Comparison of ENCODE assay signal across 23 cellular contexts in genomic region chr7:22343612-22344011, GRCh38. TPM values are rescaled to one million over a fixed set of nuclear protein-coding genes. Genes with fewer than 3 reads are reported as not detected.
DNase-seq lines count a peak whose midpoint lies in the region; ATAC-seq, FAIRE-seq and TF ChIP-seq lines count a peak whose summit lies in the region.
"Had no signal": no experiment of that assay in that cellular context is flagged by ENCODE, and none has a peak within 500 bp of the region (broad histone marks: within the 10 kb centered on the region; RNA-seq: fewer than 3 reads in every experiment).

No MANE protein-coding gene starts in this region.

- H3K4me1 Mint-ChIP-seq in activated CD4-positive, alpha-beta memory T cell treated with anti-CD3 and anti-CD28 coated beads, Interleukin-2, amount 10 ng/mL, durations not matched to agents 7 days and 5 days: no peaks in the 10 kb centered on the region

- no peak for TF ChIP-seq RAD21 in liver (IDR thresholded peaks at IDR 0.05)
- no peak for TF ChIP-seq RAD21 in HepG2 (CRISPR knock-in tag; IDR thresholded peaks at IDR 0.05)

- in situ Hi-C loops in HepG2 (cut with HindIII; ENCODE audit: extremely low pct_ligation_motif_present, low pct_unique_long_range_greater_than_20kb): no loop called here

- 45% methylated on average over 7 of the region's 7 CpGs for WGBS in liver
- 98% methylated on average over 7 of the region's 7 CpGs for WGBS in HepG2 (ENCODE audit: low lambda C conversion rate)

- H3K27ac ChIP-seq in liver (ENCODE audit: low read depth in 1 of 2, low read length in 2 of 2): peak overlapping the region; percentile 72 to 92
- no peak overlapping the region for H3K27ac ChIP-seq in HepG2 (ENCODE audit: extremely low read length, insufficient read depth, low read length)
- H3K27ac ChIP-seq: 22Rv1; A549; BLaER1 treated with 17β-estradiol and CSF1 and Interleukin-3, amounts not matched to agents 10 nM and 100 nM; C4-2B had no signal

- no peak overlapping the region for H3K4me3 ChIP-seq in liver (ENCODE audit: low read depth in 1 of 3, low read length in 3 of 3)
- H3K4me3 ChIP-seq in HepG2 (replicated peaks in 1 of 3; ENCODE audit: insufficient read depth in 1 of 3, low read depth in 2 of 3, low read length in 3 of 3): no peak overlapping the region
- H3K4me3 ChIP-seq: A549; BLaER1 treated with 17β-estradiol and CSF1 and Interleukin-3, amounts not matched to agents 10 nM and 100 nM; GM12878 had no signal

- H3K4me2 ChIP-seq in HepG2 (ENCODE audit: low read depth, low read length): no peak overlapping the region
- H3K4me2 ChIP-seq: A549; BLaER1 treated with 17β-estradiol and CSF1 and Interleukin-3, amounts not matched to agents 10 nM and 100 nM had no signal

- FAIRE-seq in HepG2 (lab: Jason Lieb, UNC): no peak
- FAIRE-seq: A549, D721Med, GM12878, GM12892, GM18507 had no signal

- ATAC-seq in HepG2 (no peak), left lobe of liver (peak; percentile 41)
- ATAC-seq: A549; CD8-positive, alpha-beta T cell had no signal

- no peak for TF ChIP-seq EP300 in HepG2 (IDR thresholded peaks at IDR 0.05; ENCODE audit: low read depth in 2 of 2, low read length in 2 of 2)
- no peak for TF ChIP-seq EP300 in HepG2 (CRISPR knock-in tag; IDR thresholded peaks at IDR 0.05; ENCODE audit: borderline replicate concordance)

- no peak overlapping the region for H3K4me3 Mint-ChIP-seq in activated CD4-positive, alpha-beta memory T cell treated with anti-CD3 and anti-CD28 coated beads, Interleukin-2, amount 10 ng/mL, durations not matched to agents 7 days and 5 days
- H3K4me3 Mint-ChIP-seq: B cell; CD4-positive, alpha-beta T cell; CD8-positive, alpha-beta T cell had no signal

- POLR2A ChIA-PET in HepG2 (lab: Yijun Ruan, JAX): no interaction called here
- POLR2A ChIA-PET in activated CD4-positive, alpha-beta memory T cell treated with anti-CD3 and anti-CD28 coated beads, Interleukin-2, amount 10 ng/mL, durations not matched to agents 7 days and 5 days (lab: Charles Lee): no interaction called here

- H3K27me3 ChIP-seq in liver (ENCODE audit: control insufficient read depth in 4 of 4, insufficient read depth in 4 of 4, low read length in 3 of 4): no peaks in the 10 kb centered on the region
- H3K27me3 ChIP-seq in HepG2 (ENCODE audit: control insufficient read depth in 1 of 2, insufficient read depth in 2 of 2, low read length in 2 of 2): no peaks in the 10 kb centered on the region
- H3K27me3 ChIP-seq: BLaER1 treated with 17β-estradiol and CSF1 and Interleukin-3, amounts not matched to agents 10 nM and 100 nM had no signal

- no peak for TF ChIP-seq POLR2A in HepG2 (IDR thresholded peaks at IDR 0.05; ENCODE audit: insufficient read depth in 1 of 2, low read depth in 2 of 2, low read length in 2 of 2)

- peaks cover 0 to 2% (median 0%) of the 10 kb centered on the region in 4 donors for H3K9me3 ChIP-seq in liver (ENCODE audit: control insufficient read depth in 4 of 4, low read length in 3 of 4)
- H3K9me3 ChIP-seq in HepG2 (ENCODE audit: low read length): no peaks in the 10 kb centered on the region
- H3K9me3 ChIP-seq: A549, Caco-2 had no signal

- H3K36me3 Mint-ChIP-seq in activated CD4-positive, alpha-beta memory T cell treated with anti-CD3 and anti-CD28 coated beads, Interleukin-2, amount 10 ng/mL, durations not matched to agents 7 days and 5 days (ENCODE audit: low read depth): no peaks in the 10 kb centered on the region
- H3K36me3 Mint-ChIP-seq: CD8-positive, alpha-beta T cell had no signal

- intact Hi-C loops in HepG2 (cut with micrococcal nuclease; ENCODE audit: unreplicated experiment): no loop called here
- intact Hi-C loops in head of caudate nucleus (cut with DNase I): no loop called here

- H3K9ac ChIP-seq in liver (ENCODE audit: low read depth in 1 of 2, low read length in 2 of 2): no peak overlapping the region
- H3K9ac ChIP-seq in HepG2 (ENCODE audit: insufficient read depth, low read depth, low read length): no peak overlapping the region
- H3K9ac ChIP-seq: BLaER1 treated with 17β-estradiol and CSF1 and Interleukin-3, amounts not matched to agents 10 nM and 100 nM had no signal

- no peak overlapping the region for H3K27ac Mint-ChIP-seq in activated CD4-positive, alpha-beta memory T cell treated with anti-CD3 and anti-CD28 coated beads, Interleukin-2, amount 10 ng/mL, durations not matched to agents 7 days and 5 days
- H3K27ac Mint-ChIP-seq: B cell; CD4-positive, alpha-beta T cell; CD8-positive, alpha-beta T cell had no signal

- no peak overlapping the region for H2AFZ ChIP-seq in HepG2 (ENCODE audit: low read length)

- CTCF ChIA-PET in HepG2 (lab: Yijun Ruan, JAX; ENCODE audit: low intra/inter-chr PET ratio, low total read pairs): no interaction called here
- CTCF ChIA-PET in activated CD4-positive, alpha-beta memory T cell treated with anti-CD3 and anti-CD28 coated beads, Interleukin-2, amount 10 ng/mL, durations not matched to agents 7 days and 5 days (lab: Charles Lee): no interaction called here

- BruUV-seq in HepG2 (replicated peaks; lab: Mats Ljungman, UMichigan): no TSS peak

- H3K36me3 ChIP-seq in liver (ENCODE audit: control insufficient read depth in 4 of 4, insufficient read depth in 3 of 4, low read depth in 1 of 4, low read length in 3 of 4) (no peaks in the 10 kb centered on the region), HepG2 (replicated peaks in 1 of 2; ENCODE audit: control insufficient read depth in 1 of 2, insufficient read depth in 2 of 2, low read length in 2 of 2) (peaks cover 3 to 25% of the 10 kb centered on the region in 2 experiments; a peak in 4 of 5 replicates)

- DNase-seq in HepG2 (ENCODE audit: low spot score) (no peak), left lobe of liver (ENCODE audit: low spot score) (no peak), head of caudate nucleus (no peak)
- DNase-seq in activated CD4-positive, alpha-beta memory T cell treated with anti-CD3 and anti-CD28 coated beads, Interleukin-2, amount 10 ng/mL, durations not matched to agents 7 days and 5 days: no peak
- DNase-seq: AML-193; Caco-2; Calu3; CD4-positive, alpha-beta T cell; CD8-positive, alpha-beta T cell; DMS79 treated with DMSO at 0.1 percent for 48 hours; EL; GDM1 had no signal

- TF ChIP-seq CTCF in liver (IDR thresholded peaks at IDR 0.05; ENCODE audit: low read depth, low read length, missing input control) (no peak), HepG2 (CRISPR knock-in tag; IDR thresholded peaks at IDR 0.05) (no peak)

- H3K27me3 Mint-ChIP-seq in activated CD4-positive, alpha-beta memory T cell treated with anti-CD3 and anti-CD28 coated beads, Interleukin-2, amount 10 ng/mL, durations not matched to agents 7 days and 5 days: peaks cover 18% of the 10 kb centered on the region
- H3K27me3 Mint-ChIP-seq: B cell had no signal

- peaks cover 41% of the 10 kb centered on the region for H4K20me1 ChIP-seq in HepG2 (ENCODE audit: insufficient read depth, low read length)

- peaks cover 99% of the 10 kb centered on the region for H3K79me2 ChIP-seq in HepG2 (ENCODE audit: insufficient read depth, low read length)

- no peaks in the 10 kb centered on the region for H3K9me3 Mint-ChIP-seq in activated CD4-positive, alpha-beta memory T cell treated with anti-CD3 and anti-CD28 coated beads, Interleukin-2, amount 10 ng/mL, durations not matched to agents 7 days and 5 days
- H3K9me3 Mint-ChIP-seq: CD4-positive, alpha-beta T cell; CD8-positive, alpha-beta T cell had no signal

- H3K4me1 ChIP-seq in liver (ENCODE audit: control insufficient read depth in 4 of 4, insufficient read depth in 4 of 4, low read length in 3 of 4) (peaks cover 5 to 41% (median 26%) of the 10 kb centered on the region in 4 donors), HepG2 (ENCODE audit: insufficient read depth, low read length) (peaks cover 95% of the 10 kb centered on the region)
- H3K4me1 ChIP-seq: A549 had no signal

RNA-seq across cellular contexts. Expression of gene RAPGEF5, which starts 13.3 kb away (rescaled TPM):
- total RNA-seq in liver: 10 to 100 TPM; 16.4 to 54.8 TPM
- polyA plus RNA-seq in liver: 1 to 10 TPM; 7.1 to 9.5 TPM
- total RNA-seq in HepG2 (2016; rRNA removed; fragmentation: Illumina TruSeq; extraction: Trizol): 14.2 and 23.4 TPM in 2 replicates
- total RNA-seq in HepG2 (2016; cell fraction: cytosol; rRNA removed; fragmentation: Illumina TruSeq; extraction: Trizol; ENCODE audit: low read depth): 38.2 and 53.3 TPM in 2 replicates
- total RNA-seq in HepG2 (2016; cell fraction: insoluble cytoplasmic fraction; rRNA removed; fragmentation: Illumina TruSeq; extraction: Trizol): 13.2 and 22.4 TPM in 2 replicates
- 12.4 and 13.4 TPM in 2 replicates for total RNA-seq in HepG2 (2016; cell fraction: membrane; rRNA removed; fragmentation: Illumina TruSeq; extraction: Trizol)
- total RNA-seq in HepG2 (2016; cell fraction: nucleus; rRNA removed; fragmentation: Illumina TruSeq; extraction: Trizol): 71.0 and 73.9 TPM in 2 replicates
- 17.1 and 22.1 TPM in 2 replicates for polyA plus RNA-seq in HepG2 (2011; rRNA removed)
- 5.9 and 10.7 TPM in 2 replicates for polyA plus RNA-seq in HepG2 (2011; cell fraction: cytosol; rRNA removed)
- 46.0 and 51.6 TPM in 2 replicates for polyA plus RNA-seq in HepG2 (2011; cell fraction: nucleus; rRNA removed)
- 17.5 and 19.8 TPM in 2 replicates for polyA plus RNA-seq in HepG2 (2012)
- polyA plus RNA-seq in HepG2 (2016; cell fraction: cytosol; fragmentation: Illumina TruSeq; extraction: Trizol; ENCODE audit: low read depth): 0.33 and 0.40 TPM in 2 replicates
- 6.6 and 6.7 TPM in 2 replicates for polyA plus RNA-seq in HepG2 (2016; cell fraction: insoluble cytoplasmic fraction; fragmentation: Illumina TruSeq; extraction: Trizol; ENCODE audit: low read depth)
- 1.1 and 1.5 TPM in 2 replicates for polyA plus RNA-seq in HepG2 (2016; cell fraction: membrane; fragmentation: Illumina TruSeq; extraction: Trizol; ENCODE audit: low read depth)
- polyA plus RNA-seq in HepG2 (2016; cell fraction: nucleus; fragmentation: Illumina TruSeq; extraction: Trizol; ENCODE audit: insufficient read depth, low read depth): 16.3 and 19.9 TPM in 2 replicates
- polyA minus RNA-seq in HepG2 (2011; rRNA and poly(A)+ RNA removed; ENCODE audit: low replicate concordance): 0.12 and 96.5 TPM in 2 replicates
- 28.1 and 39.1 TPM in 2 replicates for polyA minus RNA-seq in HepG2 (2011; cell fraction: cytosol; rRNA and poly(A)+ RNA removed)
- polyA minus RNA-seq in HepG2 (2011; cell fraction: nucleus; rRNA and poly(A)+ RNA removed): 471 and 523 TPM in 2 replicates
- total RNA-seq in left lobe of liver: 21.2 TPM
- total RNA-seq in activated CD4-positive, alpha-beta memory T cell treated with anti-CD3 and anti-CD28 coated beads, Interleukin-2, amount 10 ng/mL, durations not matched to agents 7 days and 5 days: under 1 TPM; 0.43 to 0.93 TPM
- polyA plus RNA-seq: BJ had no signal

Comparison
In these comparisons a context has a peak if more than half of its experiments do, and no peak if none do; other contexts are left out.
1. RNA of gene RAPGEF5, which starts 13.3 kb away (total RNA-seq): 16.4 to 54.8 TPM in liver, 12.4 to 73.9 TPM in HepG2 and 21.2 TPM in left lobe of liver (single experiment); 0.43 to 0.93 TPM in activated CD4-positive, alpha-beta memory T cell treated with anti-CD3 and anti-CD28 coated beads, Interleukin-2, amount 10 ng/mL, durations not matched to agents 7 days and 5 days; every median in the first group is over 4 times any median in the second.